In genomic region chr1:38197566-38197965, GRCh38 we compare ENCODE assay signal across 1 cellular context.
TF ChIP-seq lines count a peak whose summit lies in the region.

No MANE protein-coding gene starts in this region.

TF ChIP-seq in H1, 55 proteins besides CTCF, POLR2A, EP300 and RAD21 (continued from another document):
- TF ChIP-seq TBP (IDR thresholded peaks at IDR 0.05; ENCODE audit: low read depth, low read length): no peak
- TF ChIP-seq GTF2F1 (IDR thresholded peaks at IDR 0.05; ENCODE audit: borderline replicate concordance, low read depth, low read length): no peak
- no peak for TF ChIP-seq KDM1A (IDR thresholded peaks at IDR 0.05; ENCODE audit: borderline replicate concordance, low read length)
- no peak for TF ChIP-seq USF2 (IDR thresholded peaks at IDR 0.05; ENCODE audit: low read length)
- no peak for TF ChIP-seq PHF8 (conservative IDR thresholded peaks at IDR 0.05; ENCODE audit: low read depth, low read length)
- TF ChIP-seq SAP30 (IDR thresholded peaks at IDR 0.05; ENCODE audit: insufficient read depth, insufficient replicate concordance, low read length): no peak
- no peak for TF ChIP-seq MAX (IDR thresholded peaks at IDR 0.05)
- no peak for TF ChIP-seq CREB1 (IDR thresholded peaks at IDR 0.05)
